1 cellular context compared by ENCODE assay signal in the genomic region with DNA sequence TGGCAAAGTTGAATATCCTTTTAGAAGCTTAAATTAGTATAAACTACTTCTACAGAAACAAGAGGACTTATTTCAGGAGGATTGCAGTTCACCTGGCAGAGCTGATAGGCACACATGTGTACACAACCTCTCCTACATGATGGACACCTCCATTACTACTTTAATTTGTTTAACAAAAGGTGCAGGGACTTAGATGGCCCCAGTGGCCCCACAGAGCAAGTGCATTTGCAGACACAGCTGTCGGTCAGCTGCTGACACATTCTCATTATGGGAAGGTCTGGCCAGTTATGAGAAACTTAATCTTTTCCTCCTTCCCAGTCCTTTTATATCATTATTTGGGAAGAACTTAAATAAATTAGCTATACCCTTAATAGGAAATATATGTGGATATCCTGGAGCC.
TF ChIP-seq lines count a peak whose summit lies in the region.

No MANE protein-coding gene starts in this region.

TF ChIP-seq in GM23338, 12 proteins besides CTCF, POLR2A, EP300 and RAD21:
- TF ChIP-seq NANOG (IDR thresholded peaks at IDR 0.05; ENCODE audit: borderline replicate concordance) = no peak
- no peak for TF ChIP-seq POLR2AphosphoS5 (IDR thresholded peaks at IDR 0.05; ENCODE audit: low read depth)
- TF ChIP-seq ZNF331 (CRISPR knock-in tag; IDR thresholded peaks at IDR 0.05; ENCODE audit: low read depth) = no peak
- no peak for TF ChIP-seq CREB1 (CRISPR knock-in tag; IDR thresholded peaks at IDR 0.05; ENCODE audit: low read depth)
- TF ChIP-seq JUNB (IDR thresholded peaks at IDR 0.05; ENCODE audit: unreplicated experiment) = no peak
- TF ChIP-seq ETS1 (IDR thresholded peaks at IDR 0.05) = no peak
- TF ChIP-seq STAT1 (IDR thresholded peaks at IDR 0.05; ENCODE audit: unreplicated experiment) = no peak
- TF ChIP-seq ZNF114 (CRISPR knock-in tag; IDR thresholded peaks at IDR 0.05) = no peak
- no peak for TF ChIP-seq EZH2 (IDR thresholded peaks at IDR 0.05; ENCODE audit: low read depth, unreplicated experiment)
